ENCODE assay signal across 28 cellular contexts in genomic region chr14:75202671-75203070, GRCh38.
"Had no signal": no experiment of that assay in that cellular context is flagged by ENCODE, and none has a peak within 500 bp of the region (broad histone marks: within the 10 kb centered on the region; RNA-seq: fewer than 3 reads in every experiment).

No MANE protein-coding gene starts in this region.

- H3K9me3 Mint-ChIP-seq: activated CD4-positive, alpha-beta memory T cell treated with anti-CD3 and anti-CD28 coated beads for 36 hours; activated CD4-positive, alpha-beta T cell treated with anti-CD3 and anti-CD28 coated beads, Interleukin-2, amount 10 ng/mL, durations not matched to agents 24 days and 14 days; activated naive CD4-positive, alpha-beta T cell treated with anti-CD3 and anti-CD28 coated beads, Interleukin-2, amount 50 U/mL, for 72 hours; activated T-helper 17 cell treated with anti-CD3 and anti-CD28 coated beads, Interleukin-2, amount 50 U/mL, for 72 hours had no signal

- H3K27me3 Mint-ChIP-seq: activated CD4-positive, alpha-beta memory T cell treated with anti-CD3 and anti-CD28 coated beads for 36 hours; activated T-helper 17 cell treated with anti-CD3 and anti-CD28 coated beads, Interleukin-2, amount 50 U/mL, for 72 hours had no signal

- ATAC-seq: activated naive CD4-positive, alpha-beta T cell treated with anti-CD3 and anti-CD28 coated beads, Interleukin-2, amount 50 U/mL, for 72 hours; activated T-helper 17 cell treated with anti-CD3 and anti-CD28 coated beads, Interleukin-2, amount 50 U/mL, for 72 hours; Panc1 had no signal

- H3K9me3 ChIP-seq: SJCRH30 had no signal

- H3K4me1 ChIP-seq: SJCRH30 had no signal

- H3K27ac ChIP-seq: brain microvascular endothelial cell, cardiac muscle cell, SJCRH30, SK-N-MC, WERI-Rb-1 had no signal

- H3K4me3 ChIP-seq: cardiac muscle cell, SJCRH30, SK-N-MC had no signal

- H3K4me3 Mint-ChIP-seq: activated CD4-positive, alpha-beta memory T cell treated with anti-CD3 and anti-CD28 coated beads for 36 hours; activated CD4-positive, alpha-beta T cell treated with anti-CD3 and anti-CD28 coated beads, Interleukin-2, amount 10 ng/mL, durations not matched to agents 24 days and 14 days; activated T-helper 17 cell treated with anti-CD3 and anti-CD28 coated beads, Interleukin-2, amount 50 U/mL, for 72 hours had no signal

- H3K36me3 ChIP-seq: brain microvascular endothelial cell, cardiac muscle cell, SJCRH30, WERI-Rb-1 had no signal

- DNase-seq: activated CD4-positive, alpha-beta memory T cell treated with anti-CD3 and anti-CD28 coated beads for 36 hours; activated CD4-positive, alpha-beta T cell treated with anti-CD3 and anti-CD28 coated beads, Interleukin-2, amount 10 ng/mL, durations not matched to agents 24 days and 14 days; activated CD8-positive, alpha-beta memory T cell treated with anti-CD3 and anti-CD28 coated beads, Interleukin-2, amount 50 U/mL, for 4 hours; activated effector memory CD4-positive, alpha-beta T cell treated with anti-CD3 and anti-CD28 coated beads, Interleukin-2, amount 50 U/mL, for 16 hours; activated naive CD4-positive, alpha-beta T cell treated with Interleukin-2 at 50 U/mL for 16 hours; activated T-cell treated with anti-CD3 and anti-CD28 coated beads for 4 hours; activated T-cell treated with anti-CD3 and anti-CD28 coated beads, Interleukin-2, amount 50 U/mL, for 48 hours; aorta; brain microvascular endothelial cell; Karpas-422; KBM-7; MM.1S; MV-4-11; NCI-H1092; NCI-H1436 treated with DMSO at 0.1 percent for 48 hours; NCI-H1694 treated with DMSO at 0.1 percent for 48 hours; NCI-H2029; NCI-H345; NCI-H524 treated with DMSO at 0.1 percent for 48 hours; SHP77; SJCRH30; T1000; WERI-Rb-1 had no signal

- H3K27me3 ChIP-seq: brain microvascular endothelial cell, cardiac muscle cell had no signal

- H3K36me3 Mint-ChIP-seq: activated CD4-positive, alpha-beta memory T cell treated with anti-CD3 and anti-CD28 coated beads for 36 hours; activated naive CD4-positive, alpha-beta T cell treated with anti-CD3 and anti-CD28 coated beads, Interleukin-2, amount 50 U/mL, for 72 hours had no signal

- H3K27ac Mint-ChIP-seq: activated CD4-positive, alpha-beta memory T cell treated with anti-CD3 and anti-CD28 coated beads for 36 hours; activated CD4-positive, alpha-beta T cell treated with anti-CD3 and anti-CD28 coated beads, Interleukin-2, amount 10 ng/mL, durations not matched to agents 24 days and 14 days; activated naive CD4-positive, alpha-beta T cell treated with anti-CD3 and anti-CD28 coated beads, Interleukin-2, amount 50 U/mL, for 72 hours; activated T-helper 17 cell treated with anti-CD3 and anti-CD28 coated beads, Interleukin-2, amount 50 U/mL, for 72 hours had no signal
